ENCODE assay signal across 16 cellular contexts in the genomic region with DNA sequence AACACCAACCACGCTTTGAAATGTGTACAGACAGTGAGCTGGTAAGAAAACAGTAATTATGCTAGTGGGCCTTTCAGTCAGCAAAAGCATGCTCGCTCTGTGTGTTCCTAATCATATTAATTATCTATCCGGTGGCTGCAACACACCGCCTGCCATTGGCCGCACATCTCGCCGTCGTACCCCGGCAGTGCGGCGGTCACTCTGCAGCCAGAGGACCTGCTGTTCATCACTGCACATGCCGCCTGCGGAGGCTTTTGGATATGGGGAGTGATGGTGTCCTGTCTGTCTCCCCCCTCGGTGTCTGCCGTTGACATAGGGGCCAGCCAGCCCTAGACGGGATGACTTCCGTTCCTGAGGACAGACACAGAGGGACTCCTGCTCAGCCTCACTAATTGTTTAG.
DNase-seq lines count a peak whose midpoint lies in the region; ATAC-seq and TF ChIP-seq lines count a peak whose summit lies in the region.
"Had no signal": no experiment of that assay in that cellular context is flagged by ENCODE, and none has a peak within 500 bp of the region (broad histone marks: within the 10 kb centered on the region; RNA-seq: fewer than 3 reads in every experiment).

No MANE protein-coding gene starts in this region.

- H3K27me3 ChIP-seq in BE2C (no peaks in the 10 kb centered on the region), OCI-LY3 (ENCODE audit: low read depth, low read length) (no peaks in the 10 kb centered on the region), tibial nerve (no peaks in the 10 kb centered on the region)

- no peaks in the 10 kb centered on the region for H3K9me3 Mint-ChIP-seq in nephron progenitor cell
- H3K9me3 Mint-ChIP-seq: CD14-positive monocyte; CD8-positive, alpha-beta T cell; H9 had no signal

- H3K4me1 ChIP-seq in BE2C = peaks cover 14% of the 10 kb centered on the region
- H3K4me1 ChIP-seq in OCI-LY3 (ENCODE audit: low read length) = peaks cover 46% of the 10 kb centered on the region
- H3K4me1 ChIP-seq in tibial nerve = no peaks in the 10 kb centered on the region

- H3K27ac ChIP-seq in OCI-LY3 (ENCODE audit: low read length) (peak overlapping the region; percentile 100; the same call in 1 of the 2 replicates), tibial nerve (no peak overlapping the region)

- H3K36me3 ChIP-seq in BE2C = peaks cover 7% of the 10 kb centered on the region; the same call in 1 of the 2 replicates
- H3K36me3 ChIP-seq in OCI-LY3 (replicated peaks; ENCODE audit: low read depth, low read length) = peaks cover 33% of the 10 kb centered on the region
- H3K36me3 ChIP-seq in tibial nerve = peaks cover 0 to 72% (median 14%) of the 10 kb centered on the region in 3 donors

- no peaks in the 10 kb centered on the region for H3K79me2 ChIP-seq in OCI-LY3 (ENCODE audit: low read length)

- CTCF ChIA-PET in GM10248 (lab: Yijun Ruan, JAX) = interaction anchor here (1.4 kb wide), 1 partner anchor 10 kb away, joined by 3 read pairs; no protein-coding TSS in a partner anchor

- no peak for ATAC-seq in HG03469 (IDR thresholded peaks at IDR 0.05; ENCODE audit: unreplicated experiment)
- ATAC-seq: CD8-positive, alpha-beta T cell; HepG2 had no signal

- H3K4me1 Mint-ChIP-seq in nephron progenitor cell = peaks cover 50% of the 10 kb centered on the region
- H3K4me1 Mint-ChIP-seq: CD14-positive monocyte, H9 had no signal

- H3K9me3 ChIP-seq in BE2C = no peaks in the 10 kb centered on the region
- no peaks in the 10 kb centered on the region for H3K9me3 ChIP-seq in OCI-LY3 (ENCODE audit: insufficient read depth, low read length)
- no peaks in the 10 kb centered on the region for H3K9me3 ChIP-seq in tibial nerve

- POLR2A ChIA-PET in GM10248 (lab: Yijun Ruan, JAX) = no interaction called here

- 84 to 88% methylated on average over 17 of the region's 17 CpGs for WGBS in tibial nerve, 2 donors

- no peak overlapping the region for H3K4me3 ChIP-seq in BE2C (ENCODE audit: low read depth, low read length)
- H3K4me3 ChIP-seq in OCI-LY3 (ENCODE audit: low read length) = no peak overlapping the region
- H3K4me3 ChIP-seq in tibial nerve = no peak overlapping the region

- no peak overlapping the region; the same call in 1 of the 2 replicates for H3K9ac ChIP-seq in OCI-LY3 (ENCODE audit: low read length)

- H3K4me3 Mint-ChIP-seq in nephron progenitor cell = no peak overlapping the region
- H3K4me3 Mint-ChIP-seq: CD14-positive monocyte; CD8-positive, alpha-beta T cell; H9 had no signal

- peak overlapping the region; percentile 92 for H3K27ac Mint-ChIP-seq in nephron progenitor cell
- H3K27ac Mint-ChIP-seq: CD14-positive monocyte; CD8-positive, alpha-beta T cell had no signal

- H2AFZ ChIP-seq in OCI-LY3 (ENCODE audit: low read depth, low read length) = no peak overlapping the region

- H3K27me3 Mint-ChIP-seq in nephron progenitor cell (ENCODE audit: low read depth, poor library complexity) = peaks cover 8% of the 10 kb centered on the region

- H3K4me2 ChIP-seq in OCI-LY3 (ENCODE audit: low read length) = no peak overlapping the region

- no peak for TF ChIP-seq POLR2A in tibial nerve (IDR thresholded peaks at IDR 0.05)

- H4K20me1 ChIP-seq in OCI-LY3 (ENCODE audit: insufficient read depth, low read length) = no peaks in the 10 kb centered on the region

- DNase-seq in BE2C (peak; percentile 48), NCI-H2227 (lab: John Stamatoyannopoulos, UW; ENCODE audit: unreplicated experiment) (peak; percentile 43), nephron progenitor cell (no peak), GM10248 (ENCODE audit: extremely low spot score) (no peak), tibial nerve (ENCODE audit: low spot score in 2 of 2) (no peak)
- DNase-seq: CD8-positive, alpha-beta T cell; COR-L47; DMS153; DMS79 treated with DMSO at 0.1 percent for 48 hours; EL; GOT3; H9 had no signal

- no peak for TF ChIP-seq CTCF in BE2C (IDR thresholded peaks at IDR 0.05; ENCODE audit: low read depth, low read length)
- TF ChIP-seq CTCF in OCI-LY3 (IDR thresholded peaks at IDR 0.05; ENCODE audit: low read depth, low read length) = no peak
- no peak for TF ChIP-seq CTCF in nephron progenitor cell (IDR thresholded peaks at IDR 0.05)
- TF ChIP-seq CTCF in GM10248 (IDR thresholded peaks at IDR 0.05; ENCODE audit: control extremely low read depth, extremely low read depth, low read depth, missing control alignments) = no peak
- TF ChIP-seq CTCF in tibial nerve (IDR thresholded peaks at IDR 0.05) = no peak

- TF ChIP-seq EP300 in tibial nerve (IDR thresholded peaks at IDR 0.05) = no peak

- peaks cover 39% of the 10 kb centered on the region for H3K36me3 Mint-ChIP-seq in nephron progenitor cell (ENCODE audit: low read depth)

Comparison
In these comparisons a context has a peak if more than half of its experiments do, and no peak if none do; other contexts are left out.
1. DNase-seq: peak in BE2C (single experiment) and NCI-H2227 (single experiment); none in nephron progenitor cell (single experiment), GM10248 (single experiment) and tibial nerve (0 of 2).